In genomic region chr2:55891671-55892071, GRCh38 we compare ENCODE assay signal across 26 cellular contexts. TPM values are rescaled to one million over a fixed set of nuclear protein-coding genes. Genes with fewer than 3 reads are reported as not detected.
DNase-seq lines count a peak whose midpoint lies in the region; ATAC-seq, FAIRE-seq and TF ChIP-seq lines count a peak whose summit lies in the region.
"Had no signal": no experiment of that assay in that cellular context is flagged by ENCODE, and none has a peak within 500 bp of the region (broad histone marks: within the 10 kb centered on the region; RNA-seq: fewer than 3 reads in every experiment).

No MANE protein-coding gene starts in this region.

- H3K4me3 ChIP-seq in astrocyte (ENCODE audit: insufficient read depth, low read depth, low read length) (no peak overlapping the region), gastroesophageal sphincter (no peak overlapping the region), subcutaneous abdominal adipose tissue (ENCODE audit: low read depth in 1 of 5, low read length in 5 of 5) (no peak overlapping the region)
- H3K4me3 ChIP-seq: HAP-1, right lobe of liver, upper lobe of left lung had no signal

- WGBS in gastroesophageal sphincter (ENCODE audit: low coverage in 1 of 2), 2 donors, result 54 to 63% methylated on average over 1 to 2 of the region's 2 CpGs

- no peak overlapping the region for H3K4me2 ChIP-seq in astrocyte (ENCODE audit: low read length)

- TF ChIP-seq POLR2A in H54 (IDR thresholded peaks at IDR 0.05; ENCODE audit: low read depth, low read length), result no peak
- no peak for TF ChIP-seq POLR2A in gastroesophageal sphincter (IDR thresholded peaks at IDR 0.05)

- no peaks in the 10 kb centered on the region for H3K27me3 Mint-ChIP-seq in astrocyte (ENCODE audit: low read depth, unreplicated experiment)
- H3K27me3 Mint-ChIP-seq: activated naive CD4-positive, alpha-beta T cell treated with anti-CD3 and anti-CD28 coated beads, Interleukin-2, amount 50 U/mL, for 24 hours; stimulated activated naive CD8-positive, alpha-beta T cell treated with anti-CD3 and anti-CD28 coated beads, Interleukin-15, amount 100 ng/mL, for 72 hours had no signal

- H3K27ac Mint-ChIP-seq in astrocyte (ENCODE audit: unreplicated experiment), result no peak overlapping the region
- H3K27ac Mint-ChIP-seq: activated naive CD4-positive, alpha-beta T cell treated with anti-CD3 and anti-CD28 coated beads, Interleukin-2, amount 50 U/mL, for 24 hours; activated T-cell treated with anti-CD3 and anti-CD28 coated beads, Interleukin-2, amount 50 U/mL, for 72 hours; naive thymus-derived CD8-positive, alpha-beta T cell; T-helper 17 cell had no signal

- no peaks in the 10 kb centered on the region for H3K27me3 ChIP-seq in astrocyte (ENCODE audit: insufficient read depth, low read length)
- no peaks in the 10 kb centered on the region for H3K27me3 ChIP-seq in gastroesophageal sphincter
- no peaks in the 10 kb centered on the region for H3K27me3 ChIP-seq in subcutaneous abdominal adipose tissue (ENCODE audit: control insufficient read depth in 5 of 5, insufficient read depth in 4 of 5, low read length in 5 of 5)
- H3K27me3 ChIP-seq: right lobe of liver, upper lobe of left lung had no signal

- TF ChIP-seq CTCF in astrocyte (IDR thresholded peaks at IDR 0.05; ENCODE audit: insufficient read depth, low read depth, low read length) (no peak), gastroesophageal sphincter (IDR thresholded peaks at IDR 0.05) (no peak)

- H3K4me1 Mint-ChIP-seq in astrocyte (ENCODE audit: low read depth, unreplicated experiment), result peaks cover 12% of the 10 kb centered on the region
- H3K4me1 Mint-ChIP-seq: activated naive CD4-positive, alpha-beta T cell treated with anti-CD3 and anti-CD28 coated beads, Interleukin-2, amount 50 U/mL, for 24 hours; naive thymus-derived CD8-positive, alpha-beta T cell; stimulated activated naive CD8-positive, alpha-beta T cell treated with anti-CD3 and anti-CD28 coated beads, Interleukin-15, amount 100 ng/mL, for 72 hours; T-helper 17 cell had no signal

- ATAC-seq in gastroesophageal sphincter (peak; percentile 52), GM21737 (IDR thresholded peaks at IDR 0.05; ENCODE audit: unreplicated experiment) (no peak), GM18520 (IDR thresholded peaks at IDR 0.05; ENCODE audit: unreplicated experiment) (no peak)
- ATAC-seq: activated T-cell treated with anti-CD3 and anti-CD28 coated beads, Interleukin-2, amount 50 U/mL, for 72 hours; esophagus mucosa; naive thymus-derived CD8-positive, alpha-beta T cell; right lobe of liver; stimulated activated naive CD8-positive, alpha-beta T cell treated with anti-CD3 and anti-CD28 coated beads, Interleukin-15, amount 100 ng/mL, for 72 hours; T-helper 17 cell had no signal

- H2AFZ ChIP-seq in astrocyte (ENCODE audit: low read depth, low read length), result no peak overlapping the region
- H2AFZ ChIP-seq: parathyroid adenoma had no signal

- FAIRE-seq in H54 (lab: Jason Lieb, UNC), result peak; percentile 70
- peak; percentile 78 for FAIRE-seq in astrocyte (lab: Jason Lieb, UNC)

- H3K79me2 ChIP-seq in astrocyte (ENCODE audit: insufficient read depth, low read length), result no peaks in the 10 kb centered on the region
- H3K79me2 ChIP-seq: parathyroid adenoma had no signal

- H3K27ac ChIP-seq in astrocyte (ENCODE audit: low read depth, low read length), result peak overlapping the region; percentile 2
- peak overlapping the region in 1 of 4 donors; percentile 6 for H3K27ac ChIP-seq in gastroesophageal sphincter
- peak overlapping the region; percentile 45 for H3K27ac ChIP-seq in subcutaneous abdominal adipose tissue (ENCODE audit: low read depth, low read length)
- H3K27ac ChIP-seq: parathyroid adenoma, right lobe of liver had no signal

- H3K36me3 ChIP-seq in astrocyte (ENCODE audit: insufficient read depth, low read length), result no peaks in the 10 kb centered on the region
- no peaks in the 10 kb centered on the region for H3K36me3 ChIP-seq in gastroesophageal sphincter
- H3K36me3 ChIP-seq in subcutaneous abdominal adipose tissue (ENCODE audit: control insufficient read depth in 5 of 5, insufficient read depth in 5 of 5, low read length in 5 of 5), result peaks cover 0 to 8% (median 3%) of the 10 kb centered on the region in 5 donors
- H3K36me3 ChIP-seq: HAP-1, right lobe of liver, upper lobe of left lung had no signal

- H3K4me3 Mint-ChIP-seq in astrocyte (ENCODE audit: unreplicated experiment), result no peak overlapping the region
- H3K4me3 Mint-ChIP-seq: activated naive CD4-positive, alpha-beta T cell treated with anti-CD3 and anti-CD28 coated beads, Interleukin-2, amount 50 U/mL, for 24 hours; activated T-cell treated with anti-CD3 and anti-CD28 coated beads, Interleukin-2, amount 50 U/mL, for 72 hours; naive thymus-derived CD8-positive, alpha-beta T cell; stimulated activated naive CD8-positive, alpha-beta T cell treated with anti-CD3 and anti-CD28 coated beads, Interleukin-15, amount 100 ng/mL, for 72 hours; T-helper 17 cell had no signal

- H3K9ac ChIP-seq in astrocyte (ENCODE audit: low read length), result no peak overlapping the region
- H3K9ac ChIP-seq in subcutaneous abdominal adipose tissue (ENCODE audit: low read length in 5 of 5), result no peak overlapping the region
- H3K9ac ChIP-seq: parathyroid adenoma had no signal

- no peaks in the 10 kb centered on the region for H3K9me3 ChIP-seq in astrocyte (ENCODE audit: insufficient read depth, low read depth, low read length)
- no peaks in the 10 kb centered on the region for H3K9me3 ChIP-seq in gastroesophageal sphincter
- H3K9me3 ChIP-seq in subcutaneous abdominal adipose tissue (ENCODE audit: control insufficient read depth in 5 of 5, low read length in 5 of 5), result no peaks in the 10 kb centered on the region
- H3K9me3 ChIP-seq: HAP-1, right lobe of liver, upper lobe of left lung had no signal

- DNase-seq in H54 (ENCODE audit: insufficient read length, low spot score) (no peak), astrocyte (ENCODE audit: low read depth) (peak; percentile 66), RPMI8226 (no peak)
- DNase-seq in NK-92 treated with Interleukin-12 subunit alpha and Interleukin-12 subunit beta, amount 100 ng/mL, for 24 hours (lab: John Stamatoyannopoulos, UW), result no peak
- DNase-seq: activated CD4-positive, alpha-beta T cell treated with anti-CD3 and anti-CD28 coated beads for 48 hours; activated T-cell treated with anti-CD3 and anti-CD28 coated beads, Interleukin-2, amount 50 U/mL, for 72 hours; effector CD8-positive, alpha-beta T cell; MM.1S; naive thymus-derived CD8-positive, alpha-beta T cell; NCI-H2171; NCI-H748 treated with DMSO at 0.1 percent for 48 hours; OCI-M1; right lobe of liver; SIG-M5; stimulated activated naive CD8-positive, alpha-beta T cell treated with anti-CD3 and anti-CD28 coated beads, Interleukin-15, amount 100 ng/mL, for 72 hours; T-helper 17 cell; upper lobe of left lung had no signal

- no peaks in the 10 kb centered on the region for H3K9me3 Mint-ChIP-seq in astrocyte (ENCODE audit: unreplicated experiment)
- H3K9me3 Mint-ChIP-seq: activated naive CD4-positive, alpha-beta T cell treated with anti-CD3 and anti-CD28 coated beads, Interleukin-2, amount 50 U/mL, for 24 hours; activated T-cell treated with anti-CD3 and anti-CD28 coated beads, Interleukin-2, amount 50 U/mL, for 72 hours; stimulated activated naive CD8-positive, alpha-beta T cell treated with anti-CD3 and anti-CD28 coated beads, Interleukin-15, amount 100 ng/mL, for 72 hours had no signal

- H3K4me1 ChIP-seq in astrocyte (ENCODE audit: insufficient read depth, low read length), result peaks cover 17% of the 10 kb centered on the region
- peaks cover 0 to 15% (median 0%) of the 10 kb centered on the region in 3 donors for H3K4me1 ChIP-seq in gastroesophageal sphincter
- peaks cover 0 to 28% (median 14%) of the 10 kb centered on the region in 5 donors for H3K4me1 ChIP-seq in subcutaneous abdominal adipose tissue (ENCODE audit: control insufficient read depth in 5 of 5, insufficient read depth in 5 of 5, low read length in 5 of 5)
- H3K4me1 ChIP-seq: parathyroid adenoma had no signal

- no peaks in the 10 kb centered on the region for H4K20me1 ChIP-seq in astrocyte (ENCODE audit: insufficient read depth, low read length)

- peaks cover 6% of the 10 kb centered on the region for H3K36me3 Mint-ChIP-seq in astrocyte (ENCODE audit: low read depth, unreplicated experiment)
- H3K36me3 Mint-ChIP-seq: activated naive CD4-positive, alpha-beta T cell treated with anti-CD3 and anti-CD28 coated beads, Interleukin-2, amount 50 U/mL, for 24 hours; naive thymus-derived CD8-positive, alpha-beta T cell had no signal

- no peak for TF ChIP-seq EP300 in gastroesophageal sphincter (IDR thresholded peaks at IDR 0.05)

RNA-seq across cellular contexts. Expression of gene EFEMP1, which starts 31.9 kb away (rescaled TPM):
- 146 and 155 TPM in 2 replicates for total RNA-seq in astrocyte
- total RNA-seq in gastroesophageal sphincter, result 100 to 1,000 TPM in 1 of 4 donors, 10 to 100 TPM in 3; 70.5 to 141 (median 91.9) TPM
- total RNA-seq: activated T-cell treated with anti-CD3 and anti-CD28 coated beads, Interleukin-2, amount 50 U/mL, for 72 hours; G401; naive thymus-derived CD8-positive, alpha-beta T cell; T-helper 17 cell had no signal
